ENCODE assay signal across 15 cellular contexts in the genomic region with DNA sequence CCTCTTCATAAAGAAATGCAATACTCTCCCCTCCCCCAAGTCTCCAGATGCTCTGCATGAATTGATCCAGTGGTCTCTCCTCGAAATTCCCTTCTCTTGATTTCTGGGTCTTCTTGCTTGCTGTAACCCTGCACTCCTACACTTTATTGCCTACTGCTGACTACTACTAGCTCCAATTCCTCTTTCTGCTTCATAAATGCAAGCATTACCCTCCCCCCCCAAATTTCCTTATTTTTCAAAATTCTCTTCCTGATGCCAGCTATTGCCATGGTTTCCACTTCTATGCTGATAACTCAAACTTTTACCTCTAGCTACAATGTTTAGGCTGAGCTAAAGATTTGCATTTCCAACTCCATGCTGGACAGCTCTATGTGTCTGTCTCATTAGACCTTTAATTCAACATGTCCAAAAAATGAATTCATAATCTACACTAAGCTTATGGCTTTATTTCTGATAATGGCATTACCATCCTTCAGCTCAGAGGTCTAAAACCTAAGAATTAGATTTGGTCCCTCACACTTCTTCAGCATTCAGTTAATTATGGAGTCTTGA. TPM values are rescaled to one million over a fixed set of nuclear protein-coding genes. Genes with fewer than 3 reads are reported as not detected.
DNase-seq lines count a peak whose midpoint lies in the region; ATAC-seq and TF ChIP-seq lines count a peak whose summit lies in the region.
"Had no signal": no experiment of that assay in that cellular context is flagged by ENCODE, and none has a peak within 500 bp of the region (broad histone marks: within the 10 kb centered on the region; RNA-seq: fewer than 3 reads in every experiment).

No MANE protein-coding gene starts in this region.

- H3K27ac ChIP-seq in left ventricle myocardium inferior (replicated peaks): no peak overlapping the region
- H3K27ac ChIP-seq in heart left ventricle: peak overlapping the region in 1 of 12 donors; percentile 7
- H3K27ac ChIP-seq in OCI-LY7 (ENCODE audit: low read depth, low read length, poor library complexity, severe bottlenecking): no peak overlapping the region
- no peak overlapping the region for H3K27ac ChIP-seq in H9 (ENCODE audit: insufficient read length, low read depth, low read length)
- H3K27ac ChIP-seq: WERI-Rb-1 had no signal

- H2BK120ac ChIP-seq in H9 (ENCODE audit: low read depth, low read length, poor library complexity, severe bottlenecking): no peak overlapping the region

- no peak overlapping the region for H4K8ac ChIP-seq in H9 (replicated peaks; ENCODE audit: insufficient read length, low read depth, low read length)

- H3T11ph ChIP-seq in H9 (ENCODE audit: low read length): no peak overlapping the region

- no peaks in the 10 kb centered on the region for H3K9me2 ChIP-seq in OCI-LY7 (ENCODE audit: insufficient read depth, low read length)

- ATAC-seq in heart left ventricle: no peak
- no peak for ATAC-seq in activated naive CD4-positive, alpha-beta T cell treated with anti-CD3 and anti-CD28 coated beads, Interleukin-2, amount 50 U/mL, for 72 hours
- ATAC-seq: stimulated activated naive CD8-positive, alpha-beta T cell treated with anti-CD3 and anti-CD28 coated beads, Interleukin-15, Interleukin-2, amounts not matched to agents 100 U/mL and 50 U/mL, for 24 hours had no signal

- no peaks in the 10 kb centered on the region for H3K9me3 Mint-ChIP-seq in H9
- no peaks in the 10 kb centered on the region for H3K9me3 Mint-ChIP-seq in activated naive CD4-positive, alpha-beta T cell treated with anti-CD3 and anti-CD28 coated beads, Interleukin-2, amount 50 U/mL, for 72 hours

- 82 to 90% (median 86%) methylated on average over 1 of the region's 1 CpG for WGBS in heart left ventricle, 4 donors
- WGBS in H9 (ENCODE audit: extremely low coverage, insufficient read length, low lambda C conversion rate): no CpG with 5 or more reads among the region's 1 CpG

- H3K4me2 ChIP-seq in OCI-LY7 (ENCODE audit: low read length) (peak overlapping the region; percentile 78), H9 (ENCODE audit: insufficient read depth, insufficient read length, low read length) (no peak overlapping the region)

- H3K4me1 ChIP-seq in left ventricle myocardium inferior (peaks cover 59% of the 10 kb centered on the region), heart left ventricle (peaks cover 3 to 42% (median 32%) of the 10 kb centered on the region in 12 donors), OCI-LY7 (ENCODE audit: insufficient read depth, low read length, poor library complexity, severe bottlenecking) (peaks cover 19% of the 10 kb centered on the region), H9 (ENCODE audit: insufficient read depth, low read length) (no peaks in the 10 kb centered on the region)

- H4K20me1 ChIP-seq in OCI-LY7 (ENCODE audit: insufficient read depth, low read length) (0 out of 2 replicates have a peak, but pooled peaks cover 4% of the 10 kb centered on the region), H9 (ENCODE audit: control insufficient read depth, insufficient read depth, insufficient read length) (no peaks in the 10 kb centered on the region)

- H2BK15ac ChIP-seq in H9 (ENCODE audit: low read depth, low read length): no peak overlapping the region

- no peak overlapping the region for H3K23ac ChIP-seq in H9 (ENCODE audit: insufficient read length, low read depth, low read length)

- peaks cover 7% of the 10 kb centered on the region for H3K23me2 ChIP-seq in H9 (ENCODE audit: insufficient read length, low read depth, low read length, poor library complexity, severe bottlenecking)

- CTCF ChIA-PET in OCI-LY7 (lab: Charles Lee; ENCODE audit: unreplicated experiment): interaction anchor here (0.7 kb wide), 1 partner anchor 113 kb away, joined by 4 read pairs; no protein-coding TSS in a partner anchor

- no peaks in the 10 kb centered on the region for H3K9me3 ChIP-seq in left ventricle myocardium inferior (replicated peaks)
- H3K9me3 ChIP-seq in heart left ventricle: no peaks in the 10 kb centered on the region
- no peaks in the 10 kb centered on the region for H3K9me3 ChIP-seq in OCI-LY7 (ENCODE audit: low read length)
- no peaks in the 10 kb centered on the region for H3K9me3 ChIP-seq in H9 (ENCODE audit: control insufficient read depth, low read depth, low read length)
- H3K9me3 ChIP-seq: ascending aorta, HAP-1 had no signal

- no peak for TF ChIP-seq POLR2A in heart left ventricle (IDR thresholded peaks at IDR 0.05)

- H3K14ac ChIP-seq in H9 (ENCODE audit: insufficient read depth, low read length): no peak overlapping the region

- H4K5ac ChIP-seq in H9 (ENCODE audit: insufficient read length, low read depth, low read length): no peak overlapping the region

- H3K79me2 ChIP-seq in OCI-LY7 (ENCODE audit: insufficient read depth, low read depth, low read length) (peaks cover 49% of the 10 kb centered on the region), H9 (ENCODE audit: insufficient read depth, low read length) (peaks cover 21% of the 10 kb centered on the region)

- H2AK5ac ChIP-seq in H9 (ENCODE audit: insufficient read length, low read length): no peak overlapping the region

- H3K4me3 ChIP-seq in left ventricle myocardium inferior (peak overlapping the region; percentile 90), heart left ventricle (peak overlapping the region in 5 of 12 donors; percentile 76 to 99 (median 88)), OCI-LY7 (ENCODE audit: low read depth, low read length, poor library complexity, severe bottlenecking) (peak overlapping the region; percentile 85), fibroblast of the aortic adventitia (ENCODE audit: low read depth, low read length) (peak overlapping the region; percentile 97)

- H3K27me3 ChIP-seq in left ventricle myocardium inferior (ENCODE audit: low read depth) (no peaks in the 10 kb centered on the region), heart left ventricle (no peaks in the 10 kb centered on the region), H9 (ENCODE audit: insufficient read depth, low read length) (no peaks in the 10 kb centered on the region)
- H3K27me3 ChIP-seq: ascending aorta had no signal

- no peak for TF ChIP-seq CTCF in left ventricle myocardium inferior (IDR thresholded peaks at IDR 0.05; ENCODE audit: borderline replicate concordance)
- no peak for TF ChIP-seq CTCF in heart left ventricle (IDR thresholded peaks at IDR 0.05)
- no peak for TF ChIP-seq CTCF in OCI-LY7 (conservative IDR thresholded peaks at IDR 0.05; ENCODE audit: low read length)
- no peak for TF ChIP-seq CTCF in fibroblast of the aortic adventitia (IDR thresholded peaks at IDR 0.05; ENCODE audit: insufficient read depth, low read length)
- TF ChIP-seq CTCF in H9 (conservative IDR thresholded peaks at IDR 0.05): no peak

- no peak overlapping the region for H4K91ac ChIP-seq in H9 (ENCODE audit: insufficient read length, low read depth, low read length)

- BruUV-seq in OCI-LY7 (replicated peaks; lab: Mats Ljungman, UMichigan): no TSS peak

- H2AFZ ChIP-seq in OCI-LY7 (ENCODE audit: low read length) (no peak overlapping the region), H9 (ENCODE audit: low read length) (no peak overlapping the region)

- H3K79me1 ChIP-seq in H9 (ENCODE audit: insufficient read depth, low read depth, low read length, poor library complexity, severe bottlenecking): no peaks in the 10 kb centered on the region

- no peak overlapping the region for H3K27ac Mint-ChIP-seq in H9
- no peak overlapping the region for H3K27ac Mint-ChIP-seq in activated naive CD4-positive, alpha-beta T cell treated with anti-CD3 and anti-CD28 coated beads, Interleukin-2, amount 50 U/mL, for 72 hours

- H3K56ac ChIP-seq in H9 (ENCODE audit: insufficient read length, low read depth, low read length): no peak overlapping the region

- DNase-seq in left ventricle myocardium inferior (no peak), heart left ventricle (no peak), OCI-LY7 (ENCODE audit: low spot score) (no peak), fibroblast of the aortic adventitia (ENCODE audit: low read depth) (no peak), H9 (no peak), NCI-H1436 treated with DMSO at 0.1 percent for 48 hours (lab: John Stamatoyannopoulos, UW) (no peak), hepatic stellate cell (ENCODE audit: low spot score) (no peak)
- no peak for DNase-seq in activated naive CD4-positive, alpha-beta T cell treated with anti-CD3 and anti-CD28 coated beads, Interleukin-2, amount 50 U/mL, for 72 hours (ENCODE audit: low spot score in 2 of 2)
- DNase-seq: activated effector memory CD4-positive, alpha-beta T cell treated with Interleukin-2 at 50 U/mL for 16 hours; NCI-H1092 treated with DMSO at 0.1 percent for 48 hours; NCI-H2227 treated with DMSO at 0.1 percent for 48 hours; stimulated activated naive CD8-positive, alpha-beta T cell treated with anti-CD3 and anti-CD28 coated beads, Interleukin-15, Interleukin-2, amounts not matched to agents 100 U/mL and 50 U/mL, for 24 hours; WERI-Rb-1 had no signal

- H3K27me3 Mint-ChIP-seq in H9 (ENCODE audit: low read depth): no peaks in the 10 kb centered on the region

- POLR2A ChIA-PET in OCI-LY7 (lab: Charles Lee): interaction anchor here (0.6 to 4.2 kb wide), 9 partner anchors 8 to 317 kb away, joined by 3 to 50 read pairs (median 5); a partner anchor contains a TSS

- H3K9ac ChIP-seq in H9 (ENCODE audit: extremely low read depth, insufficient read length, low read length): no peak overlapping the region

- H3K18ac ChIP-seq in H9 (ENCODE audit: insufficient read length, low read depth, low read length): no peak overlapping the region

- H2BK5ac ChIP-seq in H9 (ENCODE audit: insufficient read length, low read length): no peak overlapping the region

- H3K36me3 ChIP-seq in left ventricle myocardium inferior (peaks cover 5% of the 10 kb centered on the region), heart left ventricle (peaks cover 0 to 2% (median 0%) of the 10 kb centered on the region in 9 donors), OCI-LY7 (ENCODE audit: insufficient read depth, low read length) (peaks cover 3% of the 10 kb centered on the region)
- H3K36me3 ChIP-seq: ascending aorta, HAP-1 had no signal

- H3K36me3 Mint-ChIP-seq in H9 (ENCODE audit: insufficient read depth in 1 of 3, low read depth in 3 of 3): peaks cover 0 to 2% (median under 1%) of the 10 kb centered on the region in 3 experiments; a peak in 2 of 7 replicates
- peaks cover 7 to 15% of the 10 kb centered on the region in 2 donors for H3K36me3 Mint-ChIP-seq in activated naive CD4-positive, alpha-beta T cell treated with anti-CD3 and anti-CD28 coated beads, Interleukin-2, amount 50 U/mL, for 72 hours

- H3K4ac ChIP-seq in H9 (ENCODE audit: low read depth, low read length): no peak overlapping the region

- H2BK12ac ChIP-seq in H9 (ENCODE audit: insufficient read length, low read depth, low read length): no peak overlapping the region

- H2BK20ac ChIP-seq in H9 (ENCODE audit: low read depth, low read length, poor library complexity, severe bottlenecking): no peak overlapping the region

- H3K4me3 Mint-ChIP-seq in H9: no peak overlapping the region

- intact Hi-C loops in left ventricle myocardium inferior (cut with micrococcal nuclease) (no loop called here), heart left ventricle (cut with DNase I) (loop anchor here in 1 of 10 donors (10.0 kb wide), 1 partner anchor 55 kb away; no protein-coding TSS in a partner anchor), OCI-LY7 (cut with micrococcal nuclease; ENCODE audit: unreplicated experiment) (loop anchor here (10.0 kb wide), 1 partner anchor 665 kb away; a partner anchor contains a TSS)

- peaks cover 7 to 8% of the 10 kb centered on the region in 2 experiments for H3K4me1 Mint-ChIP-seq in H9

RNA-seq across cellular contexts. Expression of a gene that starts 1.4 kb away (rescaled TPM):
- total RNA-seq in left ventricle myocardium inferior (5.4 TPM), heart left ventricle (1 to 10 TPM; 2.3 to 6.1 (median 3.7) TPM), OCI-LY7 (2022) (14.2 and 15.6 TPM in 2 replicates), fibroblast of the aortic adventitia (ENCODE audit: low replicate concordance) (4.7 and 6.1 TPM in 2 replicates), H9 (2021) (5.8 and 6.1 TPM in 2 replicates)
- 1 to 10 TPM; 1.3 to 3.0 TPM for polyA plus RNA-seq in heart left ventricle
- total RNA-seq in OCI-LY7 (2014; rRNA removed; shearing (Covaris generic)): 7.6 and 10.8 TPM in 2 replicates
- 1 to 10 TPM; 6.6 to 7.7 TPM for total RNA-seq in activated naive CD4-positive, alpha-beta T cell treated with anti-CD3 and anti-CD28 coated beads, Interleukin-2, amount 50 U/mL, for 72 hours

RNA-seq across cellular contexts. Expression of a gene that starts 10.9 kb away (rescaled TPM):
- total RNA-seq in left ventricle myocardium inferior (48.2 TPM), heart left ventricle (10 to 100 TPM; 22.0 to 62.2 (median 45.1) TPM), OCI-LY7 (2022) (39.8 and 46.6 TPM in 2 replicates), fibroblast of the aortic adventitia (ENCODE audit: low replicate concordance) (38.7 and 50.3 TPM in 2 replicates), H9 (2021) (31.6 and 33.5 TPM in 2 replicates)
- polyA plus RNA-seq in heart left ventricle: 10 to 100 TPM; 11.8 to 18.0 TPM
- 16.8 and 24.2 TPM in 2 replicates for total RNA-seq in OCI-LY7 (2014; rRNA removed; shearing (Covaris generic))
- total RNA-seq in activated naive CD4-positive, alpha-beta T cell treated with anti-CD3 and anti-CD28 coated beads, Interleukin-2, amount 50 U/mL, for 72 hours: 10 to 100 TPM; 35.6 to 44.2 TPM

RNA-seq across cellular contexts. Expression of a gene that starts 16.8 kb away (rescaled TPM):
- total RNA-seq in left ventricle myocardium inferior (6.0 TPM), heart left ventricle (1 to 10 TPM; 5.1 to 8.1 (median 6.3) TPM), OCI-LY7 (2022) (8.4 and 9.4 TPM in 2 replicates), fibroblast of the aortic adventitia (ENCODE audit: low replicate concordance) (9.1 and 17.7 TPM in 2 replicates), H9 (2021) (10.2 and 10.6 TPM in 2 replicates)
- polyA plus RNA-seq in heart left ventricle: 1 to 10 TPM; 2.0 to 4.6 TPM
- total RNA-seq in OCI-LY7 (2014; rRNA removed; shearing (Covaris generic)): 7.1 and 8.1 TPM in 2 replicates
- 10 to 100 TPM in 1 of 2 donors, 1 to 10 TPM in 1; 8.2 to 18.7 TPM for total RNA-seq in activated naive CD4-positive, alpha-beta T cell treated with anti-CD3 and anti-CD28 coated beads, Interleukin-2, amount 50 U/mL, for 72 hours

RNA-seq across cellular contexts. Expression of a gene that starts 24.7 kb away (rescaled TPM):
- total RNA-seq in left ventricle myocardium inferior (37.7 TPM), heart left ventricle (10 to 100 TPM; 36.2 to 52.2 (median 45.4) TPM), OCI-LY7 (2022) (73.7 and 78.7 TPM in 2 replicates), fibroblast of the aortic adventitia (ENCODE audit: low replicate concordance) (47.7 and 58.8 TPM in 2 replicates), H9 (2021) (49.0 and 49.8 TPM in 2 replicates)
- polyA plus RNA-seq in heart left ventricle: 10 to 100 TPM; 11.7 to 21.3 TPM
- 45.0 and 46.2 TPM in 2 replicates for total RNA-seq in OCI-LY7 (2014; rRNA removed; shearing (Covaris generic))
- total RNA-seq in activated naive CD4-positive, alpha-beta T cell treated with anti-CD3 and anti-CD28 coated beads, Interleukin-2, amount 50 U/mL, for 72 hours: 10 to 100 TPM; 30.5 to 38.6 TPM
